ENCODE assay signal across 27 cellular contexts in the genomic region with DNA sequence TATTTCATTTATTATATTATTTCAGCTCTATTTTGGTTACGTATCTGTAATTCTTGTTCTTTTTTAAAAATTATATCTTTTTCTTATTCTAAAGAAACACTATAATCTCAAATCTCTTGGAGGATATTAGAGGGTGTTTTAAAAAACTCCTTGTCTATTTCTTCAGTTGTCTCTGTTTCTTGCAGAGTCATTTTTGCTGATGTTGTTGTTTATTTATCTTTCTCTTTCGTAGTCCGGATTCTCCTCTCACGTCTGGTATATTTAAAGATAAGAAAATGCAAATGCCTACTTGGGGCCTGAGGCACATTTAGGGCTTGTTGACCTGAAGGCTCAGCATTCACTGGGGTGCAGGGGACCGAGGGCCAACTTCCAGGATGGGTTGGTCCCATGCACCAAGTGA.
"Had no signal": no experiment of that assay in that cellular context is flagged by ENCODE, and none has a peak within 500 bp of the region (broad histone marks: within the 10 kb centered on the region; RNA-seq: fewer than 3 reads in every experiment).

No MANE protein-coding gene starts in this region.

- FAIRE-seq: endometrium, frontal cortex, kidney had no signal

- H3K4me3 ChIP-seq: colonic mucosa, esophagus squamous epithelium, gastroesophageal sphincter, heart left ventricle, hepatocyte, left lung, lower lobe of right lung had no signal

- H3K27ac ChIP-seq: colonic mucosa, epithelial cell of prostate, esophagus squamous epithelium, foreskin keratinocyte, gastroesophageal sphincter, heart left ventricle, hepatocyte, left lung, lower lobe of right lung had no signal

- H3K36me3 Mint-ChIP-seq: immature natural killer cell had no signal

- H3K4me1 Mint-ChIP-seq: endodermal cell, immature natural killer cell had no signal

- ATAC-seq: effector memory CD8-positive, alpha-beta T cell; esophagus mucosa; foreskin keratinocyte; gastroesophageal sphincter; heart left ventricle; left lung; left ventricle myocardium superior; lower lobe of right lung; naive thymus-derived CD4-positive, alpha-beta T cell had no signal

- H3K79me2 ChIP-seq: hepatocyte had no signal

- H3K4me1 ChIP-seq: esophagus squamous epithelium, foreskin keratinocyte, gastroesophageal sphincter, heart left ventricle, left lung, lower lobe of right lung had no signal

- H3K4me3 Mint-ChIP-seq: dendritic cell treated with granulocyte-macrophage colony-stimulating factor and Interleukin-4, amounts not matched to agents 40 ng/mL and 50 ng/mL, for 4 days; effector memory CD8-positive, alpha-beta T cell; endodermal cell; immature natural killer cell; naive thymus-derived CD4-positive, alpha-beta T cell had no signal

- H3K27me3 ChIP-seq: colonic mucosa, gastroesophageal sphincter, hepatocyte, left lung had no signal

- H2AFZ ChIP-seq: hepatocyte had no signal

- H3K4me2 ChIP-seq: hepatocyte had no signal

- DNase-seq: colonic mucosa; cortex of kidney; effector CD8-positive, alpha-beta T cell; effector memory CD8-positive, alpha-beta T cell; endodermal cell; erythroblast; esophagus squamous epithelium; heart left ventricle; hypothalamus; immature natural killer cell; islet precursor cell; kidney; kidney glomerular epithelial cell; left lung; left ventricle myocardium superior; lower lobe of right lung; mesendoderm; midbrain; naive thymus-derived CD4-positive, alpha-beta T cell had no signal

- H3K27me3 Mint-ChIP-seq: effector memory CD8-positive, alpha-beta T cell had no signal

- H3K36me3 ChIP-seq: colonic mucosa, esophagus squamous epithelium, gastroesophageal sphincter, heart left ventricle, left lung, lower lobe of right lung had no signal

- H3K27ac Mint-ChIP-seq: dendritic cell treated with granulocyte-macrophage colony-stimulating factor and Interleukin-4, amounts not matched to agents 40 ng/mL and 50 ng/mL, for 4 days; effector memory CD8-positive, alpha-beta T cell; endodermal cell; immature natural killer cell; naive thymus-derived CD4-positive, alpha-beta T cell had no signal

- H3K9me3 ChIP-seq: colonic mucosa, esophagus squamous epithelium, gastroesophageal sphincter, left lung, lower lobe of right lung had no signal
